ENCODE assay signal across 16 cellular contexts in the genomic region with DNA sequence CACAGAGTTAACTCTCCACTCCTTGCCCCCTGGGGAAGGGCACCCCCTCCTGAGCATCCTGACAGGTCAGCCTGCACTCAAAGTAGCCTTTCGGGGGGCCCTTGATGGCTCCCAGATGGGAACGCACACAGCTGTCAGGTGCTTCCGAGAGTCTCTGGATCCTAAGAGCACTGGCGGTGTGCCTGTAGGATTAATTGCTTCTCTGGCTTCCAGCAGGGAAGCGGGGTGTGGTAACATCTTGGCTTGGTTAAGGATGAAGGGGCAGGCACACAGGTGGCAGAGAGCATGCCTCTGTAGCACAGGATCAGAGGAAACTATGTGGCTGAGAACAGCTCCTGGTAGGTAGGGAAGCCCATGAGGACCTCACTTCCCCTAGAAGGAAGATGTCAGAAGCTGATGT.
DNase-seq lines count a peak whose midpoint lies in the region; ATAC-seq and TF ChIP-seq lines count a peak whose summit lies in the region.
"Had no signal": no experiment of that assay in that cellular context is flagged by ENCODE, and none has a peak within 500 bp of the region (broad histone marks: within the 10 kb centered on the region; RNA-seq: fewer than 3 reads in every experiment).

No MANE protein-coding gene starts in this region.

- no peak overlapping the region for H3K14ac ChIP-seq in neuronal stem cell (ENCODE audit: low read length)

- no peak overlapping the region for H3K27ac Mint-ChIP-seq in activated CD4-positive, alpha-beta T cell treated with anti-CD3 and anti-CD28 coated beads, Interleukin-2, amount 10 ng/mL, durations not matched to agents 24 days and 14 days
- H3K27ac Mint-ChIP-seq: CD14-positive monocyte; CD8-positive, alpha-beta T cell; HFFc6 had no signal

- H3K4me1 Mint-ChIP-seq in activated CD4-positive, alpha-beta T cell treated with anti-CD3 and anti-CD28 coated beads, Interleukin-2, amount 10 ng/mL, durations not matched to agents 24 days and 14 days: no peaks in the 10 kb centered on the region
- H3K4me1 Mint-ChIP-seq: CD14-positive monocyte had no signal

- no peak overlapping the region for H3K4me3 Mint-ChIP-seq in activated CD4-positive, alpha-beta T cell treated with anti-CD3 and anti-CD28 coated beads, Interleukin-2, amount 10 ng/mL, durations not matched to agents 24 days and 14 days
- H3K4me3 Mint-ChIP-seq: CD14-positive monocyte; CD8-positive, alpha-beta T cell; HFFc6 had no signal

- no peak overlapping the region for H4K91ac ChIP-seq in neuronal stem cell (ENCODE audit: low read depth, low read length, poor library complexity)

- H2AFZ ChIP-seq in neuronal stem cell (ENCODE audit: low read length): no peak overlapping the region

- no peak overlapping the region for H2BK15ac ChIP-seq in neuronal stem cell (ENCODE audit: low read length)

- no peak for TF ChIP-seq CTCF in right lobe of liver (IDR thresholded peaks at IDR 0.05)

- H3K79me1 ChIP-seq in neuronal stem cell (ENCODE audit: low read depth, low read length): no peaks in the 10 kb centered on the region

- no peak overlapping the region for H3K4me2 ChIP-seq in neuronal stem cell (ENCODE audit: insufficient read depth, low read length, poor library complexity, severe bottlenecking)
- H3K4me2 ChIP-seq: A549 had no signal

- peak overlapping the region; percentile 4 for H3K9ac ChIP-seq in neuronal stem cell (ENCODE audit: low read depth, low read length, poor library complexity)

- no peak for TF ChIP-seq POLR2A in right lobe of liver (IDR thresholded peaks at IDR 0.05)

- H3K27ac ChIP-seq in neuronal stem cell (replicated peaks; ENCODE audit: low read length) (no peak overlapping the region), right lobe of liver (no peak overlapping the region)
- H3K27ac ChIP-seq: A549, HL-60 had no signal

- no peaks in the 10 kb centered on the region for H3K36me3 Mint-ChIP-seq in activated CD4-positive, alpha-beta T cell treated with anti-CD3 and anti-CD28 coated beads, Interleukin-2, amount 10 ng/mL, durations not matched to agents 24 days and 14 days (ENCODE audit: low read depth)
- H3K36me3 Mint-ChIP-seq: CD14-positive monocyte had no signal

- no peak overlapping the region for H2BK5ac ChIP-seq in neuronal stem cell (ENCODE audit: low read length)

- no peaks in the 10 kb centered on the region for H3K9me3 Mint-ChIP-seq in activated CD4-positive, alpha-beta T cell treated with anti-CD3 and anti-CD28 coated beads, Interleukin-2, amount 10 ng/mL, durations not matched to agents 24 days and 14 days
- H3K9me3 Mint-ChIP-seq: CD8-positive, alpha-beta T cell had no signal

- H3K27me3 Mint-ChIP-seq in activated CD4-positive, alpha-beta T cell treated with anti-CD3 and anti-CD28 coated beads, Interleukin-2, amount 10 ng/mL, durations not matched to agents 24 days and 14 days: no peaks in the 10 kb centered on the region

- intact Hi-C loops in activated CD4-positive, alpha-beta T cell treated with anti-CD3 and anti-CD28 coated beads, Interleukin-2, amount 10 ng/mL, durations not matched to agents 24 days and 14 days (cut with micrococcal nuclease): no loop called here
- intact Hi-C loops in right lobe of liver (cut with DNase I): no loop called here

- no peaks in the 10 kb centered on the region for H3K27me3 ChIP-seq in neuronal stem cell (ENCODE audit: control insufficient read depth in 3 of 3, insufficient read depth in 3 of 3, low read depth in 1 of 3, low read length in 3 of 3)
- H3K27me3 ChIP-seq in MG63: no peaks in the 10 kb centered on the region
- H3K27me3 ChIP-seq in right lobe of liver: no peaks in the 10 kb centered on the region

- H3K36me3 ChIP-seq in neuronal stem cell (replicated peaks in 1 of 2; ENCODE audit: control insufficient read depth in 2 of 2, insufficient read depth in 2 of 2, low read length in 2 of 2): no peaks in the 10 kb centered on the region
- no peaks in the 10 kb centered on the region for H3K36me3 ChIP-seq in MG63
- H3K36me3 ChIP-seq in right lobe of liver: no peaks in the 10 kb centered on the region
- H3K36me3 ChIP-seq: HAP-1 had no signal

- peaks cover 0 to 2% of the 10 kb centered on the region in 2 donors for H3K4me1 ChIP-seq in neuronal stem cell (ENCODE audit: control insufficient read depth in 2 of 2, insufficient read depth in 1 of 2, low read depth in 1 of 2, low read length in 2 of 2)
- no peaks in the 10 kb centered on the region for H3K4me1 ChIP-seq in right lobe of liver
- H3K4me1 ChIP-seq: A549, Caco-2, HAP-1 had no signal

- H3K18ac ChIP-seq in neuronal stem cell (ENCODE audit: low read length): no peak overlapping the region

- ATAC-seq in HG02798 (IDR thresholded peaks at IDR 0.05; ENCODE audit: poor library complexity, unreplicated experiment) (no peak), right lobe of liver (no peak)
- ATAC-seq: A549; CD8-positive, alpha-beta T cell had no signal

- no CpG with 5 or more reads among the region's 5 CpGs for WGBS in neuronal stem cell (ENCODE audit: extremely low coverage in 2 of 2, insufficient read length in 2 of 2, insufficient replicate concordance in 1 of 2), 2 donors
- 20% methylated on average over 1 of the region's 5 CpGs for WGBS in right lobe of liver (ENCODE audit: insufficient coverage, low coverage, low lambda C conversion rate, missing lambda C conversion rate)

- no peak overlapping the region for H4K8ac ChIP-seq in neuronal stem cell (ENCODE audit: low read depth, low read length)

- no peak overlapping the region for H3K4ac ChIP-seq in neuronal stem cell (ENCODE audit: low read length)

- H2AK5ac ChIP-seq in neuronal stem cell (ENCODE audit: low read depth, low read length): no peak overlapping the region

- H3K9me3 ChIP-seq in neuronal stem cell (replicated peaks in 1 of 2; ENCODE audit: control insufficient read depth in 2 of 2, insufficient read depth in 1 of 2, low read depth in 1 of 2, low read length in 2 of 2) (no peaks in the 10 kb centered on the region), MG63 (no peaks in the 10 kb centered on the region; the same call in 1 of the 2 replicates), right lobe of liver (no peaks in the 10 kb centered on the region)
- H3K9me3 ChIP-seq: A549, Caco-2, HAP-1 had no signal

- no peak overlapping the region for H2BK120ac ChIP-seq in neuronal stem cell (ENCODE audit: low read depth, low read length)

- H3K4me3 ChIP-seq in neuronal stem cell (ENCODE audit: low read length in 2 of 2) (no peak overlapping the region), MG63 (no peak overlapping the region), right lobe of liver (no peak overlapping the region)
- H3K4me3 ChIP-seq: A549, HAP-1 had no signal

- peak; percentile 40 for DNase-seq in activated CD4-positive, alpha-beta T cell treated with anti-CD3 and anti-CD28 coated beads, Interleukin-2, amount 10 ng/mL, durations not matched to agents 24 days and 14 days
- DNase-seq in activated CD4-positive, alpha-beta T cell treated with anti-CD3 and anti-CD28 coated beads for 48 hours: no peak
- DNase-seq in NCI-H2171 treated with DMSO at 0.1 percent for 48 hours (lab: John Stamatoyannopoulos, UW) (peak; percentile 72), neuronal stem cell (ENCODE audit: low spot score) (no peak), MG63 (no peak), right lobe of liver (no peak)
- DNase-seq: Caco-2, DND-41, GDM1, HFFc6 had no signal

- H2BK12ac ChIP-seq in neuronal stem cell (ENCODE audit: low read length): no peak overlapping the region

- H3K23ac ChIP-seq in neuronal stem cell (ENCODE audit: low read depth, low read length, poor library complexity): no peak overlapping the region

Comparison
In these comparisons a context has a peak if more than half of its experiments do, and no peak if none do; other contexts are left out.
1. DNase-seq: peak in activated CD4-positive, alpha-beta T cell treated with anti-CD3 and anti-CD28 coated beads, Interleukin-2, amount 10 ng/mL, durations not matched to agents 24 days and 14 days (single experiment) and NCI-H2171 treated with DMSO at 0.1 percent for 48 hours (single experiment); none in activated CD4-positive, alpha-beta T cell treated with anti-CD3 and anti-CD28 coated beads for 48 hours (single experiment), neuronal stem cell (single experiment), MG63 (single experiment) and right lobe of liver (0 of 3).